8 cellular contexts compared by ENCODE assay signal in genomic region chr17:75261336-75262111, GRCh38. TPM values are rescaled to one million over a fixed set of nuclear protein-coding genes. Genes with fewer than 3 reads are reported as not detected.
DNase-seq lines count a peak whose midpoint lies in the region; ATAC-seq lines count a peak whose summit lies in the region.

Gene GGA3, minus strand, starts transcription at chr17:75261606. Its CDS starts 19 bp downstream, at chr17:75261587.
Gene MRPS7, plus strand, starts transcription at chr17:75261879. Its CDS starts 22 bp downstream, at chr17:75261901.

- H2BK5ac ChIP-seq in mesendoderm (ENCODE audit: low read length), result peak within 1 kb of the TSS; percentile 88

- no peaks in the 10 kb centered on the region for H3K9me3 Mint-ChIP-seq in CD8-positive, alpha-beta memory T cell
- no peaks in the 10 kb centered on the region for H3K9me3 Mint-ChIP-seq in effector memory CD8-positive, alpha-beta T cell

- no peaks in the 10 kb centered on the region for H3K27me3 ChIP-seq in CD8-positive, alpha-beta memory T cell (ENCODE audit: insufficient read depth, low read length, poor library complexity, severe bottlenecking)
- no peaks in the 10 kb centered on the region for H3K27me3 ChIP-seq in mesendoderm (ENCODE audit: insufficient read depth, low read length, poor library complexity)

- no peak within 1 kb of the TSS for H4K8ac ChIP-seq in mesendoderm (ENCODE audit: low read depth, low read length)

- peaks cover 38% of the 10 kb centered on the region for H3K79me2 ChIP-seq in mesendoderm (ENCODE audit: control insufficient read depth, insufficient read depth, low read length)

- H3K36me3 Mint-ChIP-seq in CD8-positive, alpha-beta memory T cell, result peaks cover 0 to 57% (median 6%) of the 10 kb centered on the region in 3 donors
- peaks cover 41% of the 10 kb centered on the region for H3K36me3 Mint-ChIP-seq in effector memory CD8-positive, alpha-beta T cell (ENCODE audit: insufficient read depth)

- POLR2A ChIA-PET in CD8-positive, alpha-beta memory T cell (lab: Charles Lee), result interaction anchor here (0.6 to 4.3 kb wide), 11 partner anchors 9 to 405 kb away, joined by 3 to 79 read pairs (median 4); partner anchors contain the start of genes GRB2, MIF4GD, RECQL5 and SLC25A19

- ATAC-seq in GM21367 (IDR thresholded peaks at IDR 0.05; ENCODE audit: unreplicated experiment), result peak; percentile 81
- ATAC-seq in effector memory CD8-positive, alpha-beta T cell (replicated peaks), result peak; percentile 91

- H3K4me3 Mint-ChIP-seq in CD8-positive, alpha-beta memory T cell, result peak within 1 kb of the TSS; percentile 92 to 98 (median 95)
- peak within 1 kb of the TSS; percentile 93 to 94 for H3K4me3 Mint-ChIP-seq in effector memory CD8-positive, alpha-beta T cell

- peak within 1 kb of the TSS; percentile 99 for H3K56ac ChIP-seq in mesendoderm (ENCODE audit: low read length)

- peak within 1 kb of the TSS; percentile 94 for H3K4me3 ChIP-seq in CD8-positive, alpha-beta memory T cell (ENCODE audit: low read length)
- H3K4me3 ChIP-seq in mesendoderm (ENCODE audit: low read length), result peak within 1 kb of the TSS; percentile 98

- H3K9me3 ChIP-seq in CD8-positive, alpha-beta memory T cell (ENCODE audit: low read length), result no peaks in the 10 kb centered on the region

- peak within 1 kb of the TSS; percentile 99 for H3K27ac ChIP-seq in CD8-positive, alpha-beta memory T cell (ENCODE audit: low read depth, low read length)
- H3K27ac ChIP-seq in mesendoderm (ENCODE audit: low read depth, low read length), result peak within 1 kb of the TSS; percentile 55

- H3K23ac ChIP-seq in mesendoderm (ENCODE audit: low read length), result peak within 1 kb of the TSS; percentile 94

- H3K4me2 ChIP-seq in mesendoderm (ENCODE audit: low read length), result peak within 1 kb of the TSS; percentile 90

- H3K27me3 Mint-ChIP-seq in CD8-positive, alpha-beta memory T cell, result peaks cover 0 to 3% of the 10 kb centered on the region in 2 donors
- H3K27me3 Mint-ChIP-seq in effector memory CD8-positive, alpha-beta T cell, result no peaks in the 10 kb centered on the region

- H2AK5ac ChIP-seq in mesendoderm (ENCODE audit: low read length), result peak within 1 kb of the TSS; percentile 89

- peak within 1 kb of the TSS; percentile 100 for H4K5ac ChIP-seq in mesendoderm (ENCODE audit: low read length)

- no peak within 1 kb of the TSS for H2BK120ac ChIP-seq in mesendoderm (ENCODE audit: low read depth, low read length)

- CTCF ChIA-PET in CD8-positive, alpha-beta memory T cell (lab: Charles Lee), result interaction anchor here (0.7 to 5.2 kb wide), 14 partner anchors 10 to 194 kb away, joined by 3 to 76 read pairs (median 4); partner anchors contain the start of genes GRB2, MIF4GD, SLC25A19 and TMEM94

- H3K36me3 ChIP-seq in CD8-positive, alpha-beta memory T cell (ENCODE audit: insufficient read depth, low read length), result peaks cover 15% of the 10 kb centered on the region
- H3K36me3 ChIP-seq in mesendoderm (ENCODE audit: control insufficient read depth, insufficient read depth, low read length), result peaks cover 8% of the 10 kb centered on the region

- H2BK15ac ChIP-seq in mesendoderm (replicated peaks; ENCODE audit: low read depth), result no peak within 1 kb of the TSS

- peak within 1 kb of the TSS; percentile 99 to 100 (median 100) for H3K27ac Mint-ChIP-seq in CD8-positive, alpha-beta memory T cell
- peak within 1 kb of the TSS; percentile 100 for H3K27ac Mint-ChIP-seq in effector memory CD8-positive, alpha-beta T cell

- peak within 1 kb of the TSS; percentile 75 for H3K4ac ChIP-seq in mesendoderm (ENCODE audit: low read depth, low read length)

- H3K79me1 ChIP-seq in mesendoderm (ENCODE audit: low read length), result peaks cover 29% of the 10 kb centered on the region

- peak within 1 kb of the TSS; percentile 47 for H3K18ac ChIP-seq in mesendoderm (ENCODE audit: low read length)

- H3K9ac ChIP-seq in mesendoderm (ENCODE audit: low read length), result peak within 1 kb of the TSS; percentile 99

- peaks cover 29% of the 10 kb centered on the region for H3K4me1 ChIP-seq in CD8-positive, alpha-beta memory T cell (ENCODE audit: insufficient read depth, low read length)
- H3K4me1 ChIP-seq in mesendoderm (ENCODE audit: control insufficient read depth, low read depth, low read length), result peaks cover 7% of the 10 kb centered on the region

- WGBS in mesendoderm (ENCODE audit: extremely low coverage, insufficient coverage, low lambda C conversion rate), result no CpG with 5 or more reads among the region's 69 CpGs

- H3K4me1 Mint-ChIP-seq in CD8-positive, alpha-beta memory T cell, result peaks cover 48 to 68% (median 52%) of the 10 kb centered on the region in 3 donors
- peaks cover 40 to 51% of the 10 kb centered on the region in 2 donors for H3K4me1 Mint-ChIP-seq in effector memory CD8-positive, alpha-beta T cell (ENCODE audit: low read depth in 2 of 2)

- peak; percentile 93 to 97 (median 97) for DNase-seq in CD8-positive, alpha-beta memory T cell
- DNase-seq in HUDEP-2 (lab: John Stamatoyannopoulos, UW; ENCODE audit: unreplicated experiment in 76 of 76) (peak in 75 of 76 experiments; percentile 46 to 96 (median 88)), NOMO-1 treated with DMSO at 0.1 percent for 48 hours (lab: John Stamatoyannopoulos, UW; ENCODE audit: unreplicated experiment) (peak; percentile 94), mesendoderm (peak; percentile 95)
- DNase-seq in activated CD8-positive, alpha-beta memory T cell treated with anti-CD3 and anti-CD28 coated beads for 4 hours (ENCODE audit: low read depth in 2 of 2), result peak; percentile 85 to 90
- peak; percentile 94 to 97 (median 96) for DNase-seq in effector memory CD8-positive, alpha-beta T cell
- peak; percentile 90 for DNase-seq in stimulated activated CD8-positive, alpha-beta memory T cell treated with anti-CD3 and anti-CD28 coated beads, Interleukin-15, amount 100 ng/mL, for 1 hour (ENCODE audit: low read depth)

RNA-seq across cellular contexts. Expression of gene GGA3, which starts in this region (rescaled TPM):
- total RNA-seq in CD8-positive, alpha-beta memory T cell, result 10 to 100 TPM; 73.2 to 75.1 TPM
- polyA plus RNA-seq in CD8-positive, alpha-beta memory T cell, result 17.6 TPM
- 31.5 TPM for polyA plus RNA-seq in mesendoderm (2013, experiment 1 of 2)
- 31.1 TPM for polyA plus RNA-seq in mesendoderm (2013, experiment 2 of 2)

RNA-seq across cellular contexts. Expression of gene MRPS7, which starts in this region (rescaled TPM):
- 100 to 1,000 TPM; 101 to 102 TPM for total RNA-seq in CD8-positive, alpha-beta memory T cell
- 123 TPM for polyA plus RNA-seq in CD8-positive, alpha-beta memory T cell
- polyA plus RNA-seq in mesendoderm (2013, experiment 1 of 2), result 78.5 TPM
- polyA plus RNA-seq in mesendoderm (2013, experiment 2 of 2), result 78.0 TPM

Comparison
In these comparisons a context has a peak if more than half of its experiments do, and no peak if none do; other contexts are left out.
1. Peak in every context shown above with its lines: DNase-seq, ATAC-seq, H3K4me3 ChIP-seq and H3K27ac ChIP-seq.